Comparison of ENCODE assay signal across 8 cellular contexts in genomic region chr22:20244744-20245576, GRCh38. TPM values are rescaled to one million over a fixed set of nuclear protein-coding genes. Genes with fewer than 3 reads are reported as not detected.
A peak's percentile ranks its signal among the peaks of the same experiment; 100 is the strongest.
DNase-seq lines count a peak whose midpoint lies in the region; ATAC-seq, FAIRE-seq and TF ChIP-seq lines count a peak whose summit lies in the region.

No MANE protein-coding gene starts in this region.

- H3K27me3 ChIP-seq in suprapubic skin = no peaks in the 10 kb centered on the region

- no peaks in the 10 kb centered on the region for H3K9me3 Mint-ChIP-seq in natural killer cell

- TF ChIP-seq CTCF in natural killer cell (IDR thresholded peaks at IDR 0.05) (no peak), suprapubic skin (IDR thresholded peaks at IDR 0.05) (no peak)

- no peak overlapping the region for H3K27ac ChIP-seq in suprapubic skin

- H3K27me3 Mint-ChIP-seq in natural killer cell (ENCODE audit: low read depth in 2 of 2) = no peaks in the 10 kb centered on the region

- no peak for FAIRE-seq in RCC 7860 (lab: Jason Lieb, UNC)

- no peak overlapping the region for H3K4me3 ChIP-seq in suprapubic skin

- H3K36me3 Mint-ChIP-seq in natural killer cell = no peaks in the 10 kb centered on the region

- peak overlapping the region; percentile 79 for H3K4me3 Mint-ChIP-seq in natural killer cell

- in situ Hi-C loops in G401 (cut with HindIII; ENCODE audit: low sequenced_read_pairs) = no loop called here

- intact Hi-C loops in natural killer cell (cut with micrococcal nuclease) (no loop called here), Right ventricle myocardium inferior (cut with DNase I) (no loop called here)

- H3K9me3 ChIP-seq in suprapubic skin = no peaks in the 10 kb centered on the region

- 68% methylated on average over 24 of the region's 24 CpGs for WGBS in suprapubic skin

- ATAC-seq in natural killer cell = peak; percentile 71 to 86 (median 82)
- ATAC-seq in Right ventricle myocardium inferior = no peak
- ATAC-seq in GM21723 (IDR thresholded peaks at IDR 0.05; ENCODE audit: unreplicated experiment) = no peak

- no peak for TF ChIP-seq EP300 in suprapubic skin (IDR thresholded peaks at IDR 0.05)

- TF ChIP-seq POLR2A in suprapubic skin (IDR thresholded peaks at IDR 0.05) = no peak

- H3K36me3 ChIP-seq in suprapubic skin = no peaks in the 10 kb centered on the region

- peak overlapping the region; percentile 90 to 91 for H3K27ac Mint-ChIP-seq in natural killer cell

- DNase-seq in G401 (ENCODE audit: low spot score) (peak; percentile 24), RCC 7860 (ENCODE audit: low spot score) (peak; percentile 29), natural killer cell (peak; percentile 56), suprapubic skin (ENCODE audit: low spot score in 2 of 2) (no peak), Right ventricle myocardium inferior (ENCODE audit: missing footprints) (no peak), cerebellum (ENCODE audit: low spot score) (no peak)
- DNase-seq in activated effector memory CD4-positive, alpha-beta T cell treated with Interleukin-2 at 50 U/mL for 16 hours = peak; percentile 53

- peaks cover 48% of the 10 kb centered on the region for H3K4me1 ChIP-seq in suprapubic skin

- H3K4me1 Mint-ChIP-seq in natural killer cell = peaks cover 22 to 46% of the 10 kb centered on the region in 2 donors

RNA-seq across cellular contexts. Expression of gene RTN4R, which starts 23.2 kb away (rescaled TPM):
- 39.2 and 50.4 TPM in 2 replicates for total RNA-seq in G401 (2014; rRNA removed; shearing (Covaris generic))
- total RNA-seq in natural killer cell (1 to 10 TPM; 1.2 to 2.9 (median 1.6) TPM), suprapubic skin (10 to 100 TPM in 1 of 4 donors, 1 to 10 TPM in 3; 5.0 to 12.2 (median 9.2) TPM), Right ventricle myocardium inferior (1.2 TPM), cerebellum (8.0 TPM)

Comparison
In these comparisons a context has a peak if more than half of its experiments do, and no peak if none do; other contexts are left out.
1. DNase-seq: peak in G401 (single experiment), RCC 7860 (single experiment), activated effector memory CD4-positive, alpha-beta T cell treated with Interleukin-2 at 50 U/mL for 16 hours (single experiment) and natural killer cell (single experiment); none in suprapubic skin (0 of 2), Right ventricle myocardium inferior (single experiment) and cerebellum (single experiment).
2. ATAC-seq: peak in natural killer cell (3 of 3); none in Right ventricle myocardium inferior (single experiment) and GM21723 (single experiment).